ENCODE assay signal across 12 cellular contexts in the genomic region with DNA sequence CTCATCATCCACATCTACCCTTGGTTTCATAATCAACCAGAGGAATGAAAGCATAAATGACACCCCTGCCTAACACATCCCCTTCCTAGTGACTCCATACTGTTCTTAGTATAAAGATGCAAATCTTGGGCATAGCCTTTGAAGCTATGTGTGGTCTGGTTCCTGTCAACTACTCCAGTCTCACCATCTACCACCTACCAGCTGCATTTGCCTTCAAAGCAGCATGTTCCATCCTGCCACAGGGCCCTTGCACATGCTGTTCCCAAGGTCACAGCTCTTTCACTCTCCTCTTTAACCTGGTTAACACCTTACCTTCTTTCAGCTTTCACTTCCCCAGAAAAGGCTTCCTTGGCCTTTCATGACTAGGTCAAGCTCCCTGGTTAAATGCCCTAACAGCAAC.
DNase-seq lines count a peak whose midpoint lies in the region; ATAC-seq lines count a peak whose summit lies in the region.
"Had no signal": no experiment of that assay in that cellular context is flagged by ENCODE, and none has a peak within 500 bp of the region (broad histone marks: within the 10 kb centered on the region; RNA-seq: fewer than 3 reads in every experiment).

No MANE protein-coding gene starts in this region.

- H3K9me3 Mint-ChIP-seq in activated naive CD4-positive, alpha-beta T cell treated with anti-CD3 and anti-CD28 coated beads, Interleukin-2, amount 50 U/mL, for 72 hours, result no peaks in the 10 kb centered on the region
- H3K9me3 Mint-ChIP-seq: dendritic cell treated with granulocyte-macrophage colony-stimulating factor and Interleukin-4, amounts not matched to agents 40 ng/mL and 50 ng/mL, for 4 days had no signal

- H3K27ac Mint-ChIP-seq in activated naive CD4-positive, alpha-beta T cell treated with anti-CD3 and anti-CD28 coated beads, Interleukin-2, amount 50 U/mL, for 72 hours, result peak overlapping the region; percentile 50 to 95
- H3K27ac Mint-ChIP-seq: dendritic cell treated with granulocyte-macrophage colony-stimulating factor and Interleukin-4, amounts not matched to agents 40 ng/mL and 50 ng/mL, for 4 days had no signal

- peak; percentile 61 to 68 for DNase-seq in activated CD4-positive, alpha-beta T cell treated with anti-CD3 and anti-CD28 coated beads, Interleukin-2, amount 50 U/mL, for 48 hours
- no peak for DNase-seq in activated CD4-positive, alpha-beta T cell treated with anti-CD3 and anti-CD28 coated beads, Interleukin-2, amount 50 U/mL, for 4 hours
- peak; percentile 61 to 67 for DNase-seq in activated naive CD4-positive, alpha-beta T cell treated with anti-CD3 and anti-CD28 coated beads, Interleukin-2, amount 50 U/mL, for 72 hours (ENCODE audit: low spot score in 2 of 2)
- DNase-seq in stimulated activated CD4-positive, alpha-beta T cell treated with anti-CD3 and anti-CD28 coated beads, Interleukin-4, amount 100 ng/mL, for 24 hours, result peak; percentile 61
- DNase-seq in A172 (ENCODE audit: low spot score) (no peak), NCI-H1105 treated with DMSO at 0.1 percent for 48 hours (lab: John Stamatoyannopoulos, UW) (no peak)
- DNase-seq: NCI-H1694 treated with DMSO at 0.1 percent for 48 hours, NCI-H510A had no signal

- no peaks in the 10 kb centered on the region for H3K36me3 Mint-ChIP-seq in activated naive CD4-positive, alpha-beta T cell treated with anti-CD3 and anti-CD28 coated beads, Interleukin-2, amount 50 U/mL, for 72 hours

- peak; percentile 40 for ATAC-seq in GM19351 (IDR thresholded peaks at IDR 0.05; ENCODE audit: unreplicated experiment)
- ATAC-seq in activated naive CD4-positive, alpha-beta T cell treated with anti-CD3 and anti-CD28 coated beads, Interleukin-2, amount 50 U/mL, for 72 hours, result peak; percentile 88 to 94
- no peak for ATAC-seq in HG03108 (IDR thresholded peaks at IDR 0.05; ENCODE audit: unreplicated experiment)
- ATAC-seq: esophagus mucosa had no signal

Comparison
In these comparisons a context has a peak if more than half of its experiments do, and no peak if none do; other contexts are left out.
1. DNase-seq: peak in activated CD4-positive, alpha-beta T cell treated with anti-CD3 and anti-CD28 coated beads, Interleukin-2, amount 50 U/mL, for 48 hours (2 of 2), activated naive CD4-positive, alpha-beta T cell treated with anti-CD3 and anti-CD28 coated beads, Interleukin-2, amount 50 U/mL, for 72 hours (2 of 2) and stimulated activated CD4-positive, alpha-beta T cell treated with anti-CD3 and anti-CD28 coated beads, Interleukin-4, amount 100 ng/mL, for 24 hours (single experiment); none in activated CD4-positive, alpha-beta T cell treated with anti-CD3 and anti-CD28 coated beads, Interleukin-2, amount 50 U/mL, for 4 hours (0 of 2), A172 (single experiment) and NCI-H1105 treated with DMSO at 0.1 percent for 48 hours (single experiment).